In the genomic region with DNA sequence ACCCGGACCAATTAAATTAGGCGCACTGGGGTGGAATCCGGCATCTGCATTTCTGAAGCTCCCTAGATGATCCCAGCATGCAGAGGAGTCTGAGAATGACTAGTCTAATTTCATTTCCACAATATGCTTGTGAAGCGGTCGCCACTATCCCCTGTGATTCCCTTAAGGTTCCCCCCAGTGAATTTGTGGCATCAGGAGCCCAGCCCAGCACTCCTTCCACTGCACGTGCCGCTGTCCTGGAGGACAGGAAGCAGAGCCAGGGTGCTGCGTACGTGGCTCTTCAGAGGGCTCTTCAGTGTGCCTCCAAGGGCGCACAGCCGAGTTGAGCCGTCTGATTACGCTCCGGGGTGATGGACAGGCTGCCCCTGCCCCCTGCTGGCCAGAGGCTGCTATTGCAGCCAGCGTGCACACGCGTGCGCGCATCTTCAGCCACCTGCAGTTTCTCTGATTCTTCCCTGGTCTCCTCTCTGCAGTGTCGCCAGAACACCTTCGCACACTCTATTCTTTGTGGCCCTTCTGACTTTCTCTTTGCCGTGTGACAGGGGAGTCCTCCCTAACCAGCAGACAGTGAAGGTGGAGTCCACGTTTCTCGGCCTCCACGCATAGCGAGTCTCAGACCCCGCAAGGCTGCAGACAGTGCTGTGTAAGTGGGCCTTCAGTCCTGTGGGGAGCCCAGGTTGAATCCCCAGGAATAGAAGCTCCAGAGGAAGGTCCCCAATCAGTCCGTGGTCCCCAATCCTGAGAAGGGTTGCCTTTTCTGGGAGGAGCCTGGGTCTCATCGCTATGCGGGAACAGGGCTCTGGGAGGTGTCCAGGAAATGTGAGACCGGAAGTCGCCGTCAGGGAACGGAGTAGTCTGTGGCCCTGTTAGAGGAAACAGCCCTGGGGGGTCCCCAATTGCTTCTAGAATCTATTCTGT, we compare ENCODE assay signal across 8 cellular contexts. TPM values are rescaled to one million over a fixed set of nuclear protein-coding genes. Genes with fewer than 3 reads are reported as not detected.
A peak's percentile ranks its signal among the peaks of the same experiment; 100 is the strongest.
DNase-seq lines count a peak whose midpoint lies in the region; ATAC-seq and TF ChIP-seq lines count a peak whose summit lies in the region.

No MANE protein-coding gene starts in this region.

- H3K36me3 Mint-ChIP-seq in activated B cell treated with CpG ODN at 0.5 μM for 24 hours (ENCODE audit: low read depth): no peaks in the 10 kb centered on the region

- peak overlapping the region; percentile 76 for H3K27ac Mint-ChIP-seq in activated B cell treated with CpG ODN at 0.5 μM for 24 hours

- peaks cover 23% of the 10 kb centered on the region for H3K27me3 ChIP-seq in AG04450 (ENCODE audit: control insufficient read depth, insufficient read depth, low read length)

- H3K9me3 Mint-ChIP-seq in activated B cell treated with CpG ODN at 0.5 μM for 24 hours: no peaks in the 10 kb centered on the region

- DNase-seq in AG04450 (ENCODE audit: low read depth, low spot score) (peak; percentile 59), NCI-H2196 (lab: John Stamatoyannopoulos, UW; ENCODE audit: unreplicated experiment) (peak; percentile 93), activated B cell treated with CpG ODN at 0.5 μM for 24 hours (peak; percentile 81), caudate nucleus (lab: John Stamatoyannopoulos, UW) (peak in 52 of 61 donors; percentile 8 to 81 (median 44)), islet precursor cell (peak; percentile 93)
- peak; percentile 58 to 61 for DNase-seq in stimulated activated CD4-positive, alpha-beta T cell treated with anti-CD3 and anti-CD28 coated beads, Interleukin-1b, Interleukin-23, amount 100 ng/mL, for 1 hour (ENCODE audit: low read depth in 2 of 2)

- TF ChIP-seq CTCF in AG04450 (IDR thresholded peaks at IDR 0.05; ENCODE audit: low read depth, low read length) (peak; percentile 100), activated B cell treated with CpG ODN at 0.5 μM for 24 hours (IDR thresholded peaks at IDR 0.05) (peak; percentile 90)

- ATAC-seq in GM18868 (IDR thresholded peaks at IDR 0.05; ENCODE audit: unreplicated experiment) (peak; percentile 82), HG03139 (IDR thresholded peaks at IDR 0.05; ENCODE audit: unreplicated experiment) (peak; percentile 89), activated B cell treated with CpG ODN at 0.5 μM for 24 hours (ENCODE audit: low read depth) (peak; percentile 99)

- H3K4me1 Mint-ChIP-seq in activated B cell treated with CpG ODN at 0.5 μM for 24 hours: peaks cover 47% of the 10 kb centered on the region

- H3K27ac ChIP-seq in AG04450 (ENCODE audit: low read depth, low read length): no peak overlapping the region
- no peak overlapping the region for H3K27ac ChIP-seq in caudate nucleus (ENCODE audit: low read depth, low read length)

- POLR2A ChIA-PET in AG04450 (lab: Yijun Ruan, JAX): interaction anchor here (0.6 kb wide), 1 partner anchor 160 kb away, joined by 3 read pairs; no protein-coding TSS in a partner anchor
- POLR2A ChIA-PET in activated B cell treated with CpG ODN at 0.5 μM for 24 hours (lab: Charles Lee): interaction anchor here (0.6 to 3.0 kb wide), 4 partner anchors 12 to 1906 kb away, joined by 3 to 17 read pairs (median 4); a partner anchor contains a TSS

- no peaks in the 10 kb centered on the region for H3K9me3 ChIP-seq in AG04450 (ENCODE audit: control insufficient read depth, insufficient read depth, low read length)

- H3K27me3 Mint-ChIP-seq in activated B cell treated with CpG ODN at 0.5 μM for 24 hours: no peaks in the 10 kb centered on the region

- peak overlapping the region; percentile 80 for H3K4me3 Mint-ChIP-seq in activated B cell treated with CpG ODN at 0.5 μM for 24 hours

- intact Hi-C loops in activated B cell treated with CpG ODN at 0.5 μM for 24 hours (cut with micrococcal nuclease): loop anchor here (1.0 kb wide), 6 partner anchors 13 to 313 kb away; no protein-coding TSS in a partner anchor

- CTCF ChIA-PET in AG04450 (lab: Charles Lee): interaction anchor here (0.6 to 5.9 kb wide), 27 partner anchors 7 to 423 kb away, joined by 3 to 98 read pairs (median 4); a partner anchor contains a TSS
- CTCF ChIA-PET in activated B cell treated with CpG ODN at 0.5 μM for 24 hours (lab: Charles Lee): interaction anchor here (0.9 to 5.0 kb wide), 11 partner anchors 9 to 227 kb away, joined by 3 to 78 read pairs (median 4); no protein-coding TSS in a partner anchor

- peak overlapping the region; percentile 55 for H3K4me3 ChIP-seq in AG04450 (ENCODE audit: low read depth, low read length)

RNA-seq across cellular contexts. Expression of a gene that starts 16.5 kb away (rescaled TPM):
- not detected in 2 replicates for polyA plus RNA-seq in AG04450 (2011; rRNA removed)
- polyA minus RNA-seq in AG04450 (2011; rRNA and poly(A)+ RNA removed): not detected in 2 replicates
- not detected in 2 replicates for total RNA-seq in activated B cell treated with CpG ODN at 0.5 μM for 24 hours

RNA-seq across cellular contexts. Expression of a gene that starts 32.4 kb away (rescaled TPM):
- polyA plus RNA-seq in AG04450 (2011; rRNA removed): not detected in 2 replicates
- polyA minus RNA-seq in AG04450 (2011; rRNA and poly(A)+ RNA removed): not detected in 2 replicates
- 0.81 TPM in 1 of 2 replicates, not detected in the other for total RNA-seq in activated B cell treated with CpG ODN at 0.5 μM for 24 hours
